10 cellular contexts compared by ENCODE assay signal in the genomic region with DNA sequence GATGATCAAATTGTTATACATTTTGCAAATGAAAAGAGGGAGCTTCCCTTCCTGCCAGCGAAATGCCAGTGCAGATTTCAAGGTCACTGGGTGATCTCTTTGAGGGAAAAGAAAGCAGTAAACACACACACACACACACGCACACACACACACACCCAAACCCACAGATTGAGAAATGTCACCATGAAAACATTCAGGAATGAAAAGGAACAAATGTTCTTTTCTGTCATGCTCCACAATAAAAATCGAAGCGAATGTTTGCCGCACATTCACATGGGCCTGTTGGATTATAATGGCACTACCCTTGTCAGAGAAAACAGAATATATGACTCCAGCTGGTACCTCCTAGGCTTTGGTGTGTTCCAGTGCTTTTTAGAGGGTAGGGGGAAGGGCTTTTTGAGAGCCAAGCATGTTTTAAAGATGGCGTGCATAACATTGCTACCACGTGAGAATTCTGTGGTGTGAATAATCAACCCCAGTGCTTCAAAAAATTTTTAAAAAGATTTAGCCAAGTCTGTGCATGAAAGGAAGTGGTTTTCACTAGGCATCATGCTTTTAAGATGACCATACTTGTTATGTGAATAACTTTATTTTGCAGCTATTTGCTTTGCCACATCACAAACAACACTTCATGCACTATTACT.
DNase-seq lines count a peak whose midpoint lies in the region; ATAC-seq and TF ChIP-seq lines count a peak whose summit lies in the region.
"Had no signal": no experiment of that assay in that cellular context is flagged by ENCODE, and none has a peak within 500 bp of the region (broad histone marks: within the 10 kb centered on the region; RNA-seq: fewer than 3 reads in every experiment).

No MANE protein-coding gene starts in this region.

- no peak overlapping the region for H3K27ac ChIP-seq in GM23338 (ENCODE audit: low read depth)
- peak overlapping the region in 1 of 5 donors; percentile 31 for H3K27ac ChIP-seq in adrenal gland
- peak overlapping the region; percentile 87 for H3K27ac ChIP-seq in smooth muscle cell (ENCODE audit: low read depth)
- H3K27ac ChIP-seq: WERI-Rb-1 had no signal

- no peaks in the 10 kb centered on the region for H3F3A ChIP-seq in GM23338 (replicated peaks; ENCODE audit: low read depth)
- peaks cover 9% of the 10 kb centered on the region for H3F3A ChIP-seq in smooth muscle cell (ENCODE audit: low read depth)

- H3K4me2 ChIP-seq in GM23338 (peak overlapping the region; percentile 19; the same call in 1 of the 2 replicates), smooth muscle cell (peak overlapping the region; percentile 63)

- intact Hi-C loops in adrenal gland (cut with DNase I): no loop called here

- DNase-seq in GM23338 (ENCODE audit: low spot score): no peak
- DNase-seq in adrenal gland: peak in 4 of 7 donors; percentile 22 to 33 (median 24)
- DNase-seq in glomerular visceral epithelial cell (ENCODE audit: extremely low spot score): peak; percentile 26
- no peak for DNase-seq in smooth muscle cell (lab: John Stamatoyannopoulos, UW; ENCODE audit: unreplicated experiment)
- DNase-seq in NCI-H524 treated with DMSO at 0.1 percent for 48 hours (lab: John Stamatoyannopoulos, UW): no peak
- DNase-seq in cerebellar nuclear complex (lab: John Stamatoyannopoulos, UW): no peak
- no peak for DNase-seq in mesenteric fat pad (ENCODE audit: low spot score)
- DNase-seq: NCI-H187, WERI-Rb-1 had no signal

- H3K4me3 ChIP-seq in GM23338 (no peak overlapping the region), adrenal gland (no peak overlapping the region), smooth muscle cell (no peak overlapping the region)

- H3K9me3 Mint-ChIP-seq in GM23338: peaks cover 6% of the 10 kb centered on the region; the same call in 2 of the 3 replicates

- no peaks in the 10 kb centered on the region for H3K27me3 ChIP-seq in GM23338 (ENCODE audit: insufficient read depth)
- H3K27me3 ChIP-seq in adrenal gland: no peaks in the 10 kb centered on the region
- H3K27me3 ChIP-seq in smooth muscle cell (ENCODE audit: low read depth): no peaks in the 10 kb centered on the region

- 0 out of 2 replicates have a peak, but pooled peaks cover 3% of the 10 kb centered on the region for H3K9me2 ChIP-seq in GM23338 (ENCODE audit: insufficient read depth)

- H4K20me1 ChIP-seq in GM23338 (replicated peaks; ENCODE audit: insufficient read depth) (no peaks in the 10 kb centered on the region), smooth muscle cell (ENCODE audit: low read depth) (no peaks in the 10 kb centered on the region)

- no peak overlapping the region for H3K27ac Mint-ChIP-seq in GM23338
- H3K27ac Mint-ChIP-seq: stimulated activated naive CD8-positive, alpha-beta T cell treated with anti-CD3 and anti-CD28 coated beads, Interleukin-15, Interleukin-2, amounts not matched to agents 100 ng/mL and 50 ng/mL, for 24 hours had no signal

- H3K9me3 ChIP-seq in adrenal gland (replicated peaks in 1 of 3) (no peaks in the 10 kb centered on the region), smooth muscle cell (replicated peaks; ENCODE audit: low read depth) (no peaks in the 10 kb centered on the region)

- H3K36me3 Mint-ChIP-seq in GM23338 (ENCODE audit: low read depth): no peaks in the 10 kb centered on the region; the same call in 2 of the 3 replicates

- H3K36me3 ChIP-seq in GM23338 (ENCODE audit: insufficient read depth): no peaks in the 10 kb centered on the region
- H3K36me3 ChIP-seq in adrenal gland (replicated peaks in 1 of 2): no peaks in the 10 kb centered on the region
- H3K36me3 ChIP-seq in smooth muscle cell (ENCODE audit: low read depth): no peaks in the 10 kb centered on the region
- H3K36me3 ChIP-seq: WERI-Rb-1 had no signal

- no peak for TF ChIP-seq POLR2A in adrenal gland (IDR thresholded peaks at IDR 0.05)

- H3K4me1 ChIP-seq in GM23338 (ENCODE audit: insufficient read depth): peaks cover 15% of the 10 kb centered on the region
- peaks cover 24 to 62% of the 10 kb centered on the region in 2 donors for H3K4me1 ChIP-seq in adrenal gland (replicated peaks in 1 of 2)
- peaks cover 26% of the 10 kb centered on the region for H3K4me1 ChIP-seq in smooth muscle cell (ENCODE audit: low read depth)

- H3K27me3 Mint-ChIP-seq in GM23338 (ENCODE audit: insufficient read depth, low read depth, poor library complexity): no peaks in the 10 kb centered on the region
- H3K27me3 Mint-ChIP-seq: stimulated activated naive CD8-positive, alpha-beta T cell treated with anti-CD3 and anti-CD28 coated beads, Interleukin-15, Interleukin-2, amounts not matched to agents 100 ng/mL and 50 ng/mL, for 24 hours had no signal

- TF ChIP-seq CTCF in GM23338 (conservative IDR thresholded peaks at IDR 0.05; ENCODE audit: low read depth in 2 of 2) (no peak), adrenal gland (IDR thresholded peaks at IDR 0.05) (no peak), smooth muscle cell (IDR thresholded peaks at IDR 0.05; ENCODE audit: borderline replicate concordance, insufficient read depth, poor library complexity, severe bottlenecking) (no peak)

- H3K79me2 ChIP-seq in GM23338 (replicated peaks; ENCODE audit: insufficient read depth): no peaks in the 10 kb centered on the region
- H3K79me2 ChIP-seq in smooth muscle cell (ENCODE audit: low read depth): no peaks in the 10 kb centered on the region

- WGBS in adrenal gland, 4 donors: 58 to 68% (median 64%) methylated on average over 7 of the region's 7 CpGs
- 45% methylated on average over 7 of the region's 7 CpGs for WGBS in smooth muscle cell (ENCODE audit: low lambda C conversion rate)

- peaks cover 23% of the 10 kb centered on the region for H3K4me1 Mint-ChIP-seq in GM23338

- no peak for ATAC-seq in GM23338

- H2AFZ ChIP-seq in GM23338: no peak overlapping the region
- no peak overlapping the region for H2AFZ ChIP-seq in smooth muscle cell (ENCODE audit: low read depth)

- H3K9ac ChIP-seq in smooth muscle cell (ENCODE audit: low read depth): no peak overlapping the region

- H3K4me3 Mint-ChIP-seq in GM23338: no peak overlapping the region
- H3K4me3 Mint-ChIP-seq: stimulated activated naive CD8-positive, alpha-beta T cell treated with anti-CD3 and anti-CD28 coated beads, Interleukin-15, Interleukin-2, amounts not matched to agents 100 ng/mL and 50 ng/mL, for 24 hours had no signal

TF ChIP-seq in GM23338, 12 proteins besides CTCF, POLR2A, EP300 and RAD21 (continues in another document):
- TF ChIP-seq JUNB (IDR thresholded peaks at IDR 0.05; ENCODE audit: unreplicated experiment) (no peak), EZH2 (IDR thresholded peaks at IDR 0.05; ENCODE audit: low read depth, unreplicated experiment) (no peak), STAT1 (IDR thresholded peaks at IDR 0.05; ENCODE audit: unreplicated experiment) (no peak)
- TF ChIP-seq, protein P1, sequence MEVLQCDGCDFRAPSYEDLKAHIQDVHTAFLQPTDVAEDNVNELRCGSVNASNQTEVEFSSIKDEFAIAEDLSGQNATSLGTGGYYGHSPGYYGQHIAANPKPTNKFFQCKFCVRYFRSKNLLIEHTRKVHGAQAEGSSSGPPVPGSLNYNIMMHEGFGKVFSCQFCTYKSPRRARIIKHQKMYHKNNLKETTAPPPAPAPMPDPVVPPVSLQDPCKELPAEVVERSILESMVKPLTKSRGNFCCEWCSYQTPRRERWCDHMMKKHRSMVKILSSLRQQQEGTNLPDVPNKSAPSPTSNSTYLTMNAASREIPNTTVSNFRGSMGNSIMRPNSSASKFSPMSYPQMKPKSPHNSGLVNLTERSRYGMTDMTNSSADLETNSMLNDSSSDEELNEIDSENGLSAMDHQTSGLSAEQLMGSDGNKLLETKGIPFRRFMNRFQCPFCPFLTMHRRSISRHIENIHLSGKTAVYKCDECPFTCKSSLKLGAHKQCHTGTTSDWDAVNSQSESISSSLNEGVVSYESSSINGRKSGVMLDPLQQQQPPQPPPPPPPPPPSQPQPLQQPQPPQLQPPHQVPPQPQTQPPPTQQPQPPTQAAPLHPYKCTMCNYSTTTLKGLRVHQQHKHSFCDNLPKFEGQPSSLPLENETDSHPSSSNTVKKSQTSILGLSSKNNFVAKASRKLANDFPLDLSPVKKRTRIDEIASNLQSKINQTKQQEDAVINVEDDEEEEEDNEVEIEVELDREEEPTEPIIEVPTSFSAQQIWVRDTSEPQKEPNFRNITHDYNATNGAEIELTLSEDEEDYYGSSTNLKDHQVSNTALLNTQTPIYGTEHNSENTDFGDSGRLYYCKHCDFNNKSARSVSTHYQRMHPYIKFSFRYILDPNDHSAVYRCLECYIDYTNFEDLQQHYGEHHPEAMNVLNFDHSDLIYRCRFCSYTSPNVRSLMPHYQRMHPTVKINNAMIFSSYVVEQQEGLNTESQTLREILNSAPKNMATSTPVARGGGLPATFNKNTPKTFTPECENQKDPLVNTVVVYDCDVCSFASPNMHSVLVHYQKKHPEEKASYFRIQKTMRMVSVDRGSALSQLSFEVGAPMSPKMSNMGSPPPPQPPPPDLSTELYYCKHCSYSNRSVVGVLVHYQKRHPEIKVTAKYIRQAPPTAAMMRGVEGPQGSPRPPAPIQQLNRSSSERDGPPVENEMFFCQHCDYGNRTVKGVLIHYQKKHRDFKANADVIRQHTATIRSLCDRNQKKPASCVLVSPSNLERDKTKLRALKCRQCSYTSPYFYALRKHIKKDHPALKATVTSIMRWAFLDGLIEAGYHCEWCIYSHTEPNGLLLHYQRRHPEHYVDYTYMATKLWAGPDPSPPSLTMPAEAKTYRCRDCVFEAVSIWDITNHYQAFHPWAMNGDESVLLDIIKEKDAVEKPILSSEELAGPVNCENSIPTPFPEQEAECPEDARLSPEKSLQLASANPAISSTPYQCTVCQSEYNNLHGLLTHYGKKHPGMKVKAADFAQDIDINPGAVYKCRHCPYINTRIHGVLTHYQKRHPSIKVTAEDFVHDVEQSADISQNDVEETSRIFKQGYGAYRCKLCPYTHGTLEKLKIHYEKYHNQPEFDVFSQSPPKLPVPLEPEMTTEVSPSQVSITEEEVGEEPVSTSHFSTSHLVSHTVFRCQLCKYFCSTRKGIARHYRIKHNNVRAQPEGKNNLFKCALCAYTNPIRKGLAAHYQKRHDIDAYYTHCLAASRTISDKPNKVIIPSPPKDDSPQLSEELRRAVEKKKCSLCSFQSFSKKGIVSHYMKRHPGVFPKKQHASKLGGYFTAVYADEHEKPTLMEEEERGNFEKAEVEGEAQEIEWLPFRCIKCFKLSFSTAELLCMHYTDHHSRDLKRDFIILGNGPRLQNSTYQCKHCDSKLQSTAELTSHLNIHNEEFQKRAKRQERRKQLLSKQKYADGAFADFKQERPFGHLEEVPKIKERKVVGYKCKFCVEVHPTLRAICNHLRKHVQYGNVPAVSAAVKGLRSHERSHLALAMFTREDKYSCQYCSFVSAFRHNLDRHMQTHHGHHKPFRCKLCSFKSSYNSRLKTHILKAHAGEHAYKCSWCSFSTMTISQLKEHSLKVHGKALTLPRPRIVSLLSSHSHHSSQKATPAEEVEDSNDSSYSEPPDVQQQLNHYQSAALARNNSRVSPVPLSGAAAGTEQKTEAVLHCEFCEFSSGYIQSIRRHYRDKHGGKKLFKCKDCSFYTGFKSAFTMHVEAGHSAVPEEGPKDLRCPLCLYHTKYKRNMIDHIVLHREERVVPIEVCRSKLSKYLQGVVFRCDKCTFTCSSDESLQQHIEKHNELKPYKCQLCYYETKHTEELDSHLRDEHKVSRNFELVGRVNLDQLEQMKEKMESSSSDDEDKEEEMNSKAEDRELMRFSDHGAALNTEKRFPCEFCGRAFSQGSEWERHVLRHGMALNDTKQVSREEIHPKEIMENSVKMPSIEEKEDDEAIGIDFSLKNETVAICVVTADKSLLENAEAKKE (CRISPR knock-in tag; IDR thresholded peaks at IDR 0.05): no peak

Comparison
In these comparisons a context has a peak if more than half of its experiments do, and no peak if none do; other contexts are left out.
1. DNase-seq: peak in adrenal gland (4 of 7) and glomerular visceral epithelial cell (single experiment); none in GM23338 (single experiment), smooth muscle cell (single experiment), NCI-H524 treated with DMSO at 0.1 percent for 48 hours (single experiment), cerebellar nuclear complex (0 of 2) and mesenteric fat pad (single experiment).